Comparison of ENCODE assay signal across 8 cellular contexts in genomic region chr16:58684001-58684353, GRCh38. TPM values are rescaled to one million over a fixed set of nuclear protein-coding genes. Genes with fewer than 3 reads are reported as not detected.
DNase-seq lines count a peak whose midpoint lies in the region; ATAC-seq and TF ChIP-seq lines count a peak whose summit lies in the region.

No MANE protein-coding gene starts in this region.

- in situ Hi-C loops in astrocyte of the cerebellum (cut with HindIII; ENCODE audit: low sequenced_read_pairs): no loop called here

- H3K4me3 Mint-ChIP-seq in Caco-2 (ENCODE audit: unreplicated experiment) (peak overlapping the region; percentile 81), immature natural killer cell (peak overlapping the region; percentile 87 to 95 (median 91))

- no peak for TF ChIP-seq EP300 in stomach (IDR thresholded peaks at IDR 0.05)

- no peaks in the 10 kb centered on the region for H3K9me3 ChIP-seq in Caco-2
- no peaks in the 10 kb centered on the region for H3K9me3 ChIP-seq in stomach

- peak; percentile 2 for ATAC-seq in HG03442 (IDR thresholded peaks at IDR 0.05; ENCODE audit: unreplicated experiment)
- no peak for ATAC-seq in GM19455 (IDR thresholded peaks at IDR 0.05; ENCODE audit: unreplicated experiment)

- no peaks in the 10 kb centered on the region for H3K27me3 Mint-ChIP-seq in Caco-2 (ENCODE audit: insufficient read depth, unreplicated experiment)
- peaks cover 0 to 5% (median 4%) of the 10 kb centered on the region in 3 donors for H3K27me3 Mint-ChIP-seq in immature natural killer cell (ENCODE audit: low read depth in 3 of 3)

- H3K27me3 ChIP-seq in Caco-2 (replicated peaks; ENCODE audit: control insufficient read depth, insufficient read depth, low read length) (no peaks in the 10 kb centered on the region), stomach (no peaks in the 10 kb centered on the region)

- peak overlapping the region in 4 of 5 donors; percentile 30 to 87 (median 80) for H3K27ac ChIP-seq in stomach

- WGBS in stomach, 5 donors: 5 to 13% (median 6%) methylated on average over 2 to 3 of the region's 3 CpGs

- no peaks in the 10 kb centered on the region for H3K9me3 Mint-ChIP-seq in Caco-2 (ENCODE audit: unreplicated experiment)
- no peaks in the 10 kb centered on the region for H3K9me3 Mint-ChIP-seq in immature natural killer cell

- TF ChIP-seq CTCF in Caco-2 (IDR thresholded peaks at IDR 0.05; ENCODE audit: insufficient read depth in 1 of 2, low read depth in 1 of 2, low read length in 1 of 2, severe bottlenecking in 1 of 2, unreplicated experiment in 1 of 2): no peak
- no peak for TF ChIP-seq CTCF in astrocyte of the cerebellum (IDR thresholded peaks at IDR 0.05; ENCODE audit: low read depth, low read length, missing control alignments)
- TF ChIP-seq CTCF in stomach (IDR thresholded peaks at IDR 0.05): no peak

- H3K36me3 Mint-ChIP-seq in Caco-2 (ENCODE audit: insufficient read depth, unreplicated experiment) (no peaks in the 10 kb centered on the region), immature natural killer cell (peaks cover 0 to 9% (median 0%) of the 10 kb centered on the region in 3 donors)

- CTCF ChIA-PET in Caco-2 (lab: Charles Lee): interaction anchor here (1.2 to 1.9 kb wide), 4 partner anchors 23 to 196 kb away, joined by 3 to 27 read pairs (median 7); no protein-coding TSS in a partner anchor

- H3K36me3 ChIP-seq in Caco-2 (ENCODE audit: control insufficient read depth, insufficient read depth, low read length) (no peaks in the 10 kb centered on the region; the same call in 1 of the 2 replicates), stomach (peaks cover 0 to 25% (median 13%) of the 10 kb centered on the region in 4 donors)

- intact Hi-C loops in Caco-2 (cut with micrococcal nuclease; ENCODE audit: unreplicated experiment): loop anchor here (2.0 kb wide), 2 partner anchors 23 to 51 kb away; partner anchors contain the start of gene GOT2
- intact Hi-C loops in stomach (cut with DNase I; ENCODE audit: low total_unique reads): no loop called here

- H3K4me1 ChIP-seq in Caco-2 (peaks cover 9% of the 10 kb centered on the region), stomach (peaks cover 15 to 28% (median 19%) of the 10 kb centered on the region in 4 donors)

- no peak for TF ChIP-seq POLR2A in stomach (IDR thresholded peaks at IDR 0.05)

- no peak for DNase-seq in Caco-2
- no peak for DNase-seq in astrocyte of the cerebellum (ENCODE audit: low read depth)
- DNase-seq in immature natural killer cell: no peak
- DNase-seq in stomach: no peak
- no peak for DNase-seq in stimulated activated CD4-positive, alpha-beta T cell treated with anti-CD3 and anti-CD28 coated beads, Interleukin-15, amount 100 ng/mL, for 24 hours
- DNase-seq in ecto neural progenitor cell (ENCODE audit: low spot score): no peak

- H3K4me3 ChIP-seq in Caco-2 (ENCODE audit: low read depth, low read length) (peak overlapping the region; percentile 89), astrocyte of the cerebellum (ENCODE audit: low read depth, low read length) (peak overlapping the region; percentile 91), stomach (peak overlapping the region; percentile 69 to 98 (median 79))

- H3K4me1 Mint-ChIP-seq in Caco-2 (ENCODE audit: low read depth, unreplicated experiment) (peaks cover 7% of the 10 kb centered on the region), immature natural killer cell (peaks cover 21% of the 10 kb centered on the region in 2 donors)

- no TSS peak for BruUV-seq in Caco-2 (replicated peaks; lab: Mats Ljungman, UMichigan)

- POLR2A ChIA-PET in Caco-2 (lab: Charles Lee): interaction anchor here (0.5 kb wide), 1 partner anchor 276 kb away, joined by 7 read pairs; no protein-coding TSS in a partner anchor

- H3K27ac Mint-ChIP-seq in Caco-2 (ENCODE audit: unreplicated experiment): peak overlapping the region; percentile 84
- peak overlapping the region; percentile 6 to 87 (median 73) for H3K27ac Mint-ChIP-seq in immature natural killer cell

RNA-seq across cellular contexts. Expression of gene SLC38A7, which starts 0.6 kb away (rescaled TPM):
- total RNA-seq in Caco-2 (2022) (24.1 and 27.6 TPM in 2 replicates), stomach (10 to 100 TPM in 2 of 5 donors, 1 to 10 TPM in 2, under 1 TPM in 1; 0.87 to 35.6 (median 9.1) TPM)
- polyA plus RNA-seq in immature natural killer cell (1 to 10 TPM; 2.3 to 6.8 (median 4.2) TPM), stomach (1 to 10 TPM; 1.4 to 3.4 (median 2.9) TPM)

RNA-seq across cellular contexts. Expression of gene GOT2, which starts 50.1 kb away (rescaled TPM):
- 150 and 153 TPM in 2 replicates for total RNA-seq in Caco-2 (2022)
- polyA plus RNA-seq in immature natural killer cell: 10 to 100 TPM; 47.1 to 87.0 (median 64.9) TPM
- 10 to 100 TPM; 45.7 to 96.9 (median 72.9) TPM for total RNA-seq in stomach
- 10 to 100 TPM; 43.7 to 60.3 (median 52.2) TPM for polyA plus RNA-seq in stomach

RNA-seq across cellular contexts. Expression of gene CNOT1, which starts 54.4 kb away (rescaled TPM):
- total RNA-seq in Caco-2 (2022) (413 and 417 TPM in 2 replicates), stomach (100 to 1,000 TPM; 130 to 282 (median 180) TPM)
- polyA plus RNA-seq in immature natural killer cell (10 to 100 TPM; 78.1 to 89.7 (median 85.1) TPM), stomach (10 to 100 TPM; 39.9 to 61.7 (median 47.4) TPM)
